In genomic region chr6:159700970-159701369, GRCh38 we compare ENCODE assay signal across 12 cellular contexts. TPM values are rescaled to one million over a fixed set of nuclear protein-coding genes. Genes with fewer than 3 reads are reported as not detected.
DNase-seq lines count a peak whose midpoint lies in the region; ATAC-seq and TF ChIP-seq lines count a peak whose summit lies in the region.
"Had no signal": no experiment of that assay in that cellular context is flagged by ENCODE, and none has a peak within 500 bp of the region (broad histone marks: within the 10 kb centered on the region; RNA-seq: fewer than 3 reads in every experiment).

No MANE protein-coding gene starts in this region.

- H3K27ac Mint-ChIP-seq in osteocyte (ENCODE audit: unreplicated experiment) = peak overlapping the region; percentile 88
- peak overlapping the region in 1 of 2 donors; percentile 89 for H3K27ac Mint-ChIP-seq in natural killer cell treated with Interleukin-12 subunit alpha and Interleukin-12 subunit beta and Interleukin-15 and Interleukin-18, amount 100 ng/mL, for 72 hours

- H3K27me3 ChIP-seq in BLaER1 = no peaks in the 10 kb centered on the region

- H3K36me3 Mint-ChIP-seq in osteocyte (ENCODE audit: unreplicated experiment) = peaks cover 10% of the 10 kb centered on the region
- H3K36me3 Mint-ChIP-seq in natural killer cell treated with Interleukin-12 subunit alpha and Interleukin-12 subunit beta and Interleukin-15 and Interleukin-18, amount 100 ng/mL, for 72 hours = no peaks in the 10 kb centered on the region

- peaks cover 17% of the 10 kb centered on the region for H3K4me1 Mint-ChIP-seq in osteocyte (ENCODE audit: unreplicated experiment)
- peaks cover 12 to 23% of the 10 kb centered on the region in 2 donors for H3K4me1 Mint-ChIP-seq in natural killer cell treated with Interleukin-12 subunit alpha and Interleukin-12 subunit beta and Interleukin-15 and Interleukin-18, amount 100 ng/mL, for 72 hours (ENCODE audit: low read depth in 2 of 2)

- no peak for ATAC-seq in natural killer cell treated with Interleukin-12 subunit alpha and Interleukin-12 subunit beta and Interleukin-15 and Interleukin-18, amount 100 ng/mL, for 72 hours
- no peak for ATAC-seq in HG02588 (IDR thresholded peaks at IDR 0.05; ENCODE audit: unreplicated experiment)

- H3K9me3 Mint-ChIP-seq in osteocyte (ENCODE audit: unreplicated experiment) = peaks cover 8% of the 10 kb centered on the region
- H3K9me3 Mint-ChIP-seq in natural killer cell treated with Interleukin-12 subunit alpha and Interleukin-12 subunit beta and Interleukin-15 and Interleukin-18, amount 100 ng/mL, for 72 hours = no peaks in the 10 kb centered on the region

- peak overlapping the region; percentile 77 for H3K9ac ChIP-seq in BLaER1

- no peak for TF ChIP-seq CTCF in epithelial cell of esophagus (IDR thresholded peaks at IDR 0.05; ENCODE audit: insufficient read depth, low read depth, low read length, missing control alignments)
- no peak for TF ChIP-seq CTCF in osteocyte (IDR thresholded peaks at IDR 0.05)

- H3K9me3 ChIP-seq in BLaER1 = peaks cover 14% of the 10 kb centered on the region

- no peaks in the 10 kb centered on the region for H4K20me1 ChIP-seq in BLaER1

- no peaks in the 10 kb centered on the region for H3K27me3 Mint-ChIP-seq in osteocyte (ENCODE audit: unreplicated experiment)
- no peaks in the 10 kb centered on the region for H3K27me3 Mint-ChIP-seq in natural killer cell treated with Interleukin-12 subunit alpha and Interleukin-12 subunit beta and Interleukin-15 and Interleukin-18, amount 100 ng/mL, for 72 hours

- H3K4me3 Mint-ChIP-seq in osteocyte (ENCODE audit: unreplicated experiment) = no peak overlapping the region
- no peak overlapping the region for H3K4me3 Mint-ChIP-seq in natural killer cell treated with Interleukin-12 subunit alpha and Interleukin-12 subunit beta and Interleukin-15 and Interleukin-18, amount 100 ng/mL, for 72 hours

- 0 out of 2 replicates have a peak, but pooled peaks cover 7% of the 10 kb centered on the region for H3K36me3 ChIP-seq in BLaER1

- DNase-seq in NCI-H2171 (lab: John Stamatoyannopoulos, UW) (peak; percentile 78), epithelial cell of esophagus (ENCODE audit: low read depth) (peak; percentile 36), osteocyte (ENCODE audit: extremely low spot score, unreplicated experiment) (no peak), amygdala (lab: John Stamatoyannopoulos, UW) (no peak), LoVo (ENCODE audit: low spot score) (no peak)
- DNase-seq in natural killer cell treated with Interleukin-12 subunit alpha and Interleukin-12 subunit beta and Interleukin-15 and Interleukin-18, amount 100 ng/mL, for 72 hours (ENCODE audit: low spot score) = no peak
- DNase-seq: activated CD4-positive, alpha-beta T cell treated with anti-CD3 and anti-CD28 coated beads, Interleukin-2, amount 50 U/mL, for 1 hour; NCI-H1105; SIG-M5; stimulated activated CD4-positive, alpha-beta T cell treated with anti-CD3 and anti-CD28 coated beads, Interleukin-12 subunit alpha, Interleukin-12 subunit beta, amount 100 ng/mL, for 4 hours had no signal

- H3K4me3 ChIP-seq in BLaER1 (peak overlapping the region; percentile 20; the same call in 1 of the 2 replicates), epithelial cell of esophagus (ENCODE audit: low read length) (no peak overlapping the region)

- peak overlapping the region; percentile 93 for H3K27ac ChIP-seq in BLaER1

- H3K4me2 ChIP-seq in BLaER1 = peak overlapping the region; percentile 81

- peaks cover 80% of the 10 kb centered on the region for H3K4me1 ChIP-seq in BLaER1

RNA-seq across cellular contexts. Expression of gene SOD2, which starts 7.9 kb away (rescaled TPM):
- total RNA-seq in osteocyte = 73.1 and 74.5 TPM in 2 replicates
- total RNA-seq in natural killer cell treated with Interleukin-12 subunit alpha and Interleukin-12 subunit beta and Interleukin-15 and Interleukin-18, amount 100 ng/mL, for 72 hours = 100 to 1,000 TPM; 232 to 842 TPM

RNA-seq across cellular contexts. Expression of gene WTAP, which starts 26.3 kb away (rescaled TPM):
- 82.3 and 83.7 TPM in 2 replicates for total RNA-seq in osteocyte
- 100 to 1,000 TPM in 1 of 2 donors, 10 to 100 TPM in 1; 98.4 to 106 TPM for total RNA-seq in natural killer cell treated with Interleukin-12 subunit alpha and Interleukin-12 subunit beta and Interleukin-15 and Interleukin-18, amount 100 ng/mL, for 72 hours

Comparison
In these comparisons a context has a peak if more than half of its experiments do, and no peak if none do; other contexts are left out.
1. DNase-seq: peak in NCI-H2171 (single experiment) and epithelial cell of esophagus (single experiment); none in osteocyte (single experiment), amygdala (0 of 56), LoVo (single experiment) and natural killer cell treated with Interleukin-12 subunit alpha and Interleukin-12 subunit beta and Interleukin-15 and Interleukin-18, amount 100 ng/mL, for 72 hours (single experiment).